24 cellular contexts compared by ENCODE assay signal in the genomic region with DNA sequence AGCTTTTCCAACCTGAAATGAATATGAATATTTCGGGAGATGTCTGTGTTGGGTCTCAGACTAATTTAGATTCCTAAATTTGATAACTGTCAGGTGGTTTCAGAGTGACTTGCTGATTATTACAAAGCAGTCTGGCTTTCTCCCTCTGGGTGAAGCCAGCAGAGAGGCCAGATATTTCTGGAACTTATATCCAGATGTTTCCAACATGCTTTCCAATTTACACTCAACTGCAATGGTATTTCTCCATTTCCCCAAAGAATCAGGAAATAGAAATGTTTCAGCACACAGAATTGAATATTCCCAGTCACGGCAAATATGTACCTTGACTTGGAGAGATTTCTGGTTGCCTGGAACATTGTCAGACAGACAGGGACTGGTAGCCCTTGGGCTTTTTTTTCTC. TPM values are rescaled to one million over a fixed set of nuclear protein-coding genes. Genes with fewer than 3 reads are reported as not detected.
DNase-seq lines count a peak whose midpoint lies in the region; ATAC-seq and TF ChIP-seq lines count a peak whose summit lies in the region.
"Had no signal": no experiment of that assay in that cellular context is flagged by ENCODE, and none has a peak within 500 bp of the region (broad histone marks: within the 10 kb centered on the region; RNA-seq: fewer than 3 reads in every experiment).

No MANE protein-coding gene starts in this region.

- DNase-seq in GM03348 (ENCODE audit: low spot score), result peak; percentile 46
- peak; percentile 5 for DNase-seq in choroid plexus epithelial cell (ENCODE audit: low read depth)
- peak; percentile 56 for DNase-seq in fibroblast of the aortic adventitia (ENCODE audit: low read depth)
- no peak for DNase-seq in thoracic aorta (ENCODE audit: low spot score)
- no peak for DNase-seq in activated effector memory CD4-positive, alpha-beta T cell treated with anti-CD3 and anti-CD28 coated beads, Interleukin-2, amount 50 U/mL, for 16 hours
- DNase-seq in A673 (ENCODE audit: low spot score), result no peak
- DNase-seq: ACHN; AML-193; CD4-positive, alpha-beta T cell; HCEC 1CT; Karpas-422; NCI-H1092 treated with DMSO at 0.1 percent for 48 hours; NCI-H1436 treated with DMSO at 0.1 percent for 48 hours; NCI-H1930; NCI-H2107; NCI-H524; NCI-H748 treated with DMSO at 0.1 percent for 48 hours; SIG-M5 had no signal

- TF ChIP-seq CTCF in choroid plexus epithelial cell (conservative IDR thresholded peaks at IDR 0.05; ENCODE audit: low read depth, low read length) (no peak), fibroblast of the aortic adventitia (IDR thresholded peaks at IDR 0.05; ENCODE audit: insufficient read depth, low read length) (no peak), thoracic aorta (IDR thresholded peaks at IDR 0.05) (no peak), A673 (conservative IDR thresholded peaks at IDR 0.05; ENCODE audit: low read depth, low read length) (no peak)

- H3K27ac ChIP-seq in thoracic aorta (peak overlapping the region; percentile 69 to 73), A673 (ENCODE audit: low read depth, low read length, poor library complexity, severe bottlenecking) (no peak overlapping the region)
- H3K27ac ChIP-seq: BLaER1 treated with 17β-estradiol and CSF1 and Interleukin-3, amounts not matched to agents 10 nM and 100 nM; SK-N-MC had no signal

- BruUV-seq in A673 (replicated peaks; lab: Mats Ljungman, UMichigan), result no TSS peak

- CTCF ChIA-PET in A673 (lab: Charles Lee), result no interaction called here

- H3K36me3 ChIP-seq in thoracic aorta (no peaks in the 10 kb centered on the region), A673 (ENCODE audit: insufficient read depth, low read length, poor library complexity, severe bottlenecking) (no peaks in the 10 kb centered on the region)
- H3K36me3 ChIP-seq: BLaER1 treated with 17β-estradiol and CSF1 and Interleukin-3, amounts not matched to agents 10 nM and 100 nM had no signal

- no peaks in the 10 kb centered on the region for H3K9me3 ChIP-seq in thoracic aorta
- no peaks in the 10 kb centered on the region for H3K9me3 ChIP-seq in A673 (ENCODE audit: low read depth, low read length, poor library complexity, severe bottlenecking)

- intact Hi-C loops in A673 (cut with micrococcal nuclease; ENCODE audit: unreplicated experiment), result no loop called here

- H3K4me3 ChIP-seq in choroid plexus epithelial cell (ENCODE audit: low read depth, low read length) (no peak overlapping the region), fibroblast of the aortic adventitia (ENCODE audit: low read depth, low read length) (no peak overlapping the region), thoracic aorta (no peak overlapping the region), A673 (ENCODE audit: low read depth, low read length, poor library complexity, severe bottlenecking) (no peak overlapping the region)
- H3K4me3 ChIP-seq: BLaER1 treated with 17β-estradiol and CSF1 and Interleukin-3, amounts not matched to agents 10 nM and 100 nM; SK-N-MC had no signal

- no peak for ATAC-seq in thoracic aorta (ENCODE audit: insufficient number of reproducible peaks, low FRiP score, low read depth)
- no peak for ATAC-seq in HG03460 (IDR thresholded peaks at IDR 0.05; ENCODE audit: unreplicated experiment)
- no peak for ATAC-seq in HG02623 (IDR thresholded peaks at IDR 0.05; ENCODE audit: unreplicated experiment)
- ATAC-seq: HepG2 had no signal

- POLR2A ChIA-PET in A673 (lab: Charles Lee; ENCODE audit: low non-redundant PET), result no interaction called here

- H3K27me3 ChIP-seq in thoracic aorta (replicated peaks; ENCODE audit: insufficient read depth), result no peaks in the 10 kb centered on the region
- no peaks in the 10 kb centered on the region for H3K27me3 ChIP-seq in A673 (replicated peaks; ENCODE audit: insufficient read depth, low read depth, low read length, poor library complexity)

- peaks cover 0 to 32% of the 10 kb centered on the region in 2 donors for H3K4me1 ChIP-seq in thoracic aorta (ENCODE audit: control insufficient read depth in 1 of 2, low read depth in 2 of 2)
- H3K4me1 ChIP-seq in A673 (ENCODE audit: insufficient read depth, low read length, poor library complexity, severe bottlenecking), result peaks cover 7% of the 10 kb centered on the region

RNA-seq across cellular contexts. Expression of a gene that starts 48.5 kb away (rescaled TPM):
- total RNA-seq in fibroblast of the aortic adventitia (ENCODE audit: low replicate concordance), result 0.27 TPM in 1 of 2 replicates, not detected in the other
- total RNA-seq in thoracic aorta, result not detected
- not detected in 2 replicates for total RNA-seq in A673 (2021)
- total RNA-seq: CD4-positive, alpha-beta T cell; HepG2; HT1080 had no signal

Comparison
In these comparisons a context has a peak if more than half of its experiments do, and no peak if none do; other contexts are left out.
1. DNase-seq: peak in GM03348 (single experiment), choroid plexus epithelial cell (single experiment) and fibroblast of the aortic adventitia (single experiment); none in thoracic aorta (single experiment), activated effector memory CD4-positive, alpha-beta T cell treated with anti-CD3 and anti-CD28 coated beads, Interleukin-2, amount 50 U/mL, for 16 hours (single experiment) and A673 (single experiment).